9 cellular contexts compared by ENCODE assay signal in genomic region chr1:2555634-2556276, GRCh38. TPM values are rescaled to one million over a fixed set of nuclear protein-coding genes. Genes with fewer than 3 reads are reported as not detected.
DNase-seq lines count a peak whose midpoint lies in the region; ATAC-seq and TF ChIP-seq lines count a peak whose summit lies in the region.
"Had no signal": no experiment of that assay in that cellular context is flagged by ENCODE, and none has a peak within 500 bp of the region (broad histone marks: within the 10 kb centered on the region; RNA-seq: fewer than 3 reads in every experiment).

No MANE protein-coding gene starts in this region.

- intact Hi-C loops in Panc1 (cut with micrococcal nuclease; ENCODE audit: unreplicated experiment), result no loop called here
- intact Hi-C loops in heart left ventricle (cut with DNase I), result loop anchor here in 3 of 10 donors (1.0 to 2.0 kb wide), 3 partner anchors 19 to 23 kb away; no protein-coding TSS in a partner anchor

- H3K27me3 ChIP-seq in GM06990 (replicated peaks; ENCODE audit: control insufficient read depth, insufficient read depth, low read length) (no peaks in the 10 kb centered on the region), Panc1 (ENCODE audit: control insufficient read depth, insufficient read depth, low read length) (no peaks in the 10 kb centered on the region), heart left ventricle (peaks cover 0 to 5% (median 0%) of the 10 kb centered on the region in 9 donors)

- peak; percentile 41 for ATAC-seq in HG02759 (IDR thresholded peaks at IDR 0.05; ENCODE audit: unreplicated experiment)
- peak; percentile 46 for ATAC-seq in Panc1
- peak; percentile 40 to 71 (median 52) for ATAC-seq in heart left ventricle

- H3K9me3 Mint-ChIP-seq in glutamatergic neuron (ENCODE audit: unreplicated experiment), result no peaks in the 10 kb centered on the region

- peaks cover 14% of the 10 kb centered on the region for H3K4me1 Mint-ChIP-seq in glutamatergic neuron (ENCODE audit: low read depth, unreplicated experiment)

- no TSS peak for BruUV-seq in Panc1 (replicated peaks; lab: Mats Ljungman, UMichigan)

- no peak overlapping the region for H3K27ac Mint-ChIP-seq in glutamatergic neuron (ENCODE audit: unreplicated experiment)

- H3K36me3 ChIP-seq in GM06990 (ENCODE audit: control insufficient read depth, insufficient read depth, low read length) (peaks cover 23% of the 10 kb centered on the region), Panc1 (ENCODE audit: control insufficient read depth, insufficient read depth, low read length) (no peaks in the 10 kb centered on the region), heart left ventricle (peaks cover 0 to 32% (median 14%) of the 10 kb centered on the region in 9 donors)

- peaks cover 5% of the 10 kb centered on the region for H3K27me3 Mint-ChIP-seq in glutamatergic neuron (ENCODE audit: unreplicated experiment)

- peak; percentile 79 for DNase-seq in GM06990 (ENCODE audit: extremely low read depth, insufficient read length)
- DNase-seq in Panc1 (ENCODE audit: low read depth, low spot score), result no peak
- DNase-seq in activated naive CD4-positive, alpha-beta T cell treated with Interleukin-2 at 50 U/mL for 16 hours, result peak; percentile 75
- DNase-seq in heart left ventricle, result peak; percentile 79 to 91 (median 85)
- peak; percentile 64 to 73 (median 69) for DNase-seq in stimulated activated CD4-positive, alpha-beta T cell treated with anti-CD3 and anti-CD28 coated beads, Interleukin-12 subunit alpha, Interleukin-12 subunit beta, amount 100 ng/mL, for 48 hours (ENCODE audit: low read depth in 2 of 3, low spot score in 1 of 3)
- no peak for DNase-seq in SW480 (ENCODE audit: low spot score)
- DNase-seq in glutamatergic neuron, result no peak

- H3K4me3 Mint-ChIP-seq in glutamatergic neuron (ENCODE audit: unreplicated experiment), result no peak overlapping the region

- peak in 1 of 2 donors; percentile 46 for TF ChIP-seq POLR2A in heart left ventricle (IDR thresholded peaks at IDR 0.05)

- 21 to 30% (median 22%) methylated on average over 12 to 26 of the region's 26 CpGs for WGBS in heart left ventricle, 4 donors

- H3K9me3 ChIP-seq in Panc1 (ENCODE audit: control insufficient read depth, insufficient read depth, low read depth, low read length) (no peaks in the 10 kb centered on the region), heart left ventricle (no peaks in the 10 kb centered on the region)

- POLR2A ChIA-PET in Panc1 (lab: Charles Lee), result no interaction called here

- in situ Hi-C loops in Panc1 (cut with HindIII; ENCODE audit: low pct_unique_long_range_greater_than_20kb, low sequenced_read_pairs), result no loop called here

- H3K36me3 Mint-ChIP-seq in glutamatergic neuron (ENCODE audit: unreplicated experiment), result no peaks in the 10 kb centered on the region

- CTCF ChIA-PET in Panc1 (lab: Charles Lee), result interaction anchor here (0.6 kb wide), 1 partner anchor 12 kb away, joined by 3 read pairs; no protein-coding TSS in a partner anchor

- H3K4me3 ChIP-seq in GM06990 (replicated peaks; ENCODE audit: low read depth, low read length) (peak overlapping the region; percentile 91), Panc1 (ENCODE audit: low read depth in 2 of 2, low read length in 2 of 2) (peak overlapping the region; percentile 38 to 52), heart left ventricle (peak overlapping the region; percentile 28 to 83 (median 65))

- H3K4me1 ChIP-seq in Panc1 (ENCODE audit: control insufficient read depth, insufficient read depth, low read length) (peaks cover 15% of the 10 kb centered on the region), heart left ventricle (peaks cover 0 to 50% (median 29%) of the 10 kb centered on the region in 12 donors)

- no peak for TF ChIP-seq CTCF in GM06990 (IDR thresholded peaks at IDR 0.05; ENCODE audit: insufficient read depth, low read length, poor library complexity, severe bottlenecking)
- TF ChIP-seq CTCF in Panc1 (IDR thresholded peaks at IDR 0.05), result no peak
- TF ChIP-seq CTCF in heart left ventricle (IDR thresholded peaks at IDR 0.05), result peak in 1 of 12 donors; percentile 1
- no peak for TF ChIP-seq CTCF in glutamatergic neuron (IDR thresholded peaks at IDR 0.05; ENCODE audit: partially characterized antibody, unreplicated experiment)

- H3K27ac ChIP-seq in Panc1 (ENCODE audit: low read length) (peak overlapping the region; percentile 81), heart left ventricle (peak overlapping the region; percentile 82 to 99 (median 91))

RNA-seq across cellular contexts. Expression of gene TNFRSF14, which starts 0.4 kb away (rescaled TPM):
- 20.1 TPM for total RNA-seq in Panc1 (2021; ENCODE audit: unreplicated experiment)
- 14.8 TPM for polyA plus RNA-seq in Panc1 (2012; ENCODE audit: insufficient read length)
- 10 to 100 TPM in 8 of 9 donors, 1 to 10 TPM in 1; 7.8 to 70.8 (median 14.3) TPM for total RNA-seq in heart left ventricle
- polyA plus RNA-seq in heart left ventricle, result 10 to 100 TPM; 13.6 to 22.5 TPM
- total RNA-seq in glutamatergic neuron (ENCODE audit: unreplicated experiment), result 1.2 TPM

RNA-seq across cellular contexts. Expression of gene HES5, which starts 25.7 kb away (rescaled TPM):
- total RNA-seq in Panc1 (2021; ENCODE audit: unreplicated experiment) (not detected), heart left ventricle (1 to 10 TPM in 7 of 9 donors, under 1 TPM in 2; 0.45 to 2.0 (median 1.3) TPM), glutamatergic neuron (ENCODE audit: unreplicated experiment) (21.2 TPM)
- polyA plus RNA-seq in Panc1 (2012; ENCODE audit: insufficient read length), result not detected
- polyA plus RNA-seq in heart left ventricle, result under 1 TPM; 0.42 to 0.83 TPM
- total RNA-seq: glomerular endothelial cell had no signal

RNA-seq across cellular contexts. Expression of gene PANK4, which starts 29.4 kb away (rescaled TPM):
- total RNA-seq in Panc1 (2021; ENCODE audit: unreplicated experiment) (35.9 TPM), heart left ventricle (10 to 100 TPM; 27.2 to 43.0 (median 36.6) TPM), glutamatergic neuron (ENCODE audit: unreplicated experiment) (58.5 TPM)
- 26.7 TPM for polyA plus RNA-seq in Panc1 (2012; ENCODE audit: insufficient read length)
- polyA plus RNA-seq in heart left ventricle, result 10 to 100 TPM; 31.4 to 33.1 TPM

RNA-seq across cellular contexts. Expression of gene PRXL2B, which starts 30.8 kb away (rescaled TPM):
- 17.0 TPM for total RNA-seq in Panc1 (2021; ENCODE audit: unreplicated experiment)
- polyA plus RNA-seq in Panc1 (2012; ENCODE audit: insufficient read length), result 23.0 TPM
- 10 to 100 TPM in 2 of 9 donors, 1 to 10 TPM in 7; 5.1 to 13.9 (median 7.2) TPM for total RNA-seq in heart left ventricle
- 1 to 10 TPM; 8.6 to 9.2 TPM for polyA plus RNA-seq in heart left ventricle
- 46.1 TPM for total RNA-seq in glutamatergic neuron (ENCODE audit: unreplicated experiment)

Comparison
In these comparisons a context has a peak if more than half of its experiments do, and no peak if none do; other contexts are left out.
1. DNase-seq: peak in GM06990 (single experiment), activated naive CD4-positive, alpha-beta T cell treated with Interleukin-2 at 50 U/mL for 16 hours (single experiment), heart left ventricle (5 of 5) and stimulated activated CD4-positive, alpha-beta T cell treated with anti-CD3 and anti-CD28 coated beads, Interleukin-12 subunit alpha, Interleukin-12 subunit beta, amount 100 ng/mL, for 48 hours (3 of 3); none in Panc1 (single experiment), SW480 (single experiment) and glutamatergic neuron (single experiment).
2. Peak in every context shown above with its lines, with median percentiles within 50 percentile points of each other: H3K4me3 ChIP-seq and ATAC-seq.